Comparison of ENCODE assay signal across 8 cellular contexts in the genomic region with DNA sequence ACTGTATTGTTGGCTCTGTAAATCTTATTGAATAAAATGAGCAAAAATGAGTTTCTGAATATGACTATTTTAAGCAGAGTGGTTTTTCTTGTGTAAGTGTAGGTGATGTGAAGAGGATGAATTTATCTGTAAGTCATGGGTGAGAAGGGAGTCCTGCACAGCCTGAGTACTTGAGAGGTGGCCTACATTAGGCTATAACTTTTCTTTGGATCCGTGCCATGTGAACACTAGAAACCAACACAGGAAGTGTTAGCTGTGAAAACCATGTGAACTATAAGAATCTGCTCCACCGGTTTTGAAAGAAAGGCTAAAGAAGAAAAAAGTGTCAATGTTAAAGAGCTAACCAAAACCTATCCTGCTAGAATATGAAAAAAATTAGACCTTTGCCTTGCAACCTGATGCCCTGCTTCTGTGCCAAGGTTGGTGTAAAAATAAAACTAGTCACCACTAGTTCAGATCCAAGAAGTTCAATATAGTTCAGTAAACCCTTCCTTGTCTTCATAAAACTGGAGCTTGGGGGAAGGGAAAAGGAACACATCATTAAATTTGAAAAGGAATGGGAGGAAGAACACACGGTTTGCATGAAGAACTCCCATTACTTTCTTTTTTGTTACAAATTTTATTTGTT. TPM values are rescaled to one million over a fixed set of nuclear protein-coding genes. Genes with fewer than 3 reads are reported as not detected.
DNase-seq lines count a peak whose midpoint lies in the region; ATAC-seq lines count a peak whose summit lies in the region.

No MANE protein-coding gene starts in this region.

- no peaks in the 10 kb centered on the region for H3K36me3 Mint-ChIP-seq in activated CD8-positive, alpha-beta T cell treated with anti-CD3 and anti-CD28 coated beads, Interleukin-2, amount 10 ng/mL, durations not matched to agents 7 days and 5 days (ENCODE audit: low read depth)
- H3K36me3 Mint-ChIP-seq in natural killer cell treated with Interleukin-12 subunit alpha and Interleukin-12 subunit beta and Interleukin-15 and Interleukin-18, amount 100 ng/mL, for 72 hours = no peaks in the 10 kb centered on the region

- H3K9me3 Mint-ChIP-seq in activated CD8-positive, alpha-beta T cell treated with anti-CD3 and anti-CD28 coated beads, Interleukin-2, amount 10 ng/mL, durations not matched to agents 7 days and 5 days (ENCODE audit: insufficient read depth) = peaks cover 2% of the 10 kb centered on the region
- H3K9me3 Mint-ChIP-seq in natural killer cell treated with Interleukin-12 subunit alpha and Interleukin-12 subunit beta and Interleukin-15 and Interleukin-18, amount 100 ng/mL, for 72 hours = peaks cover 3% of the 10 kb centered on the region

- DNase-seq in NCI-H1105 treated with DMSO at 0.1 percent for 48 hours (lab: John Stamatoyannopoulos, UW) = peak; percentile 7
- no peak for DNase-seq in NCI-H1105 (lab: John Stamatoyannopoulos, UW)
- DNase-seq in activated CD8-positive, alpha-beta T cell treated with anti-CD3 and anti-CD28 coated beads, Interleukin-2, amount 10 ng/mL, durations not matched to agents 7 days and 5 days = no peak
- DNase-seq in natural killer cell treated with Interleukin-12 subunit alpha and Interleukin-12 subunit beta and Interleukin-15 and Interleukin-18, amount 100 ng/mL, for 72 hours (ENCODE audit: low spot score) = no peak
- no peak for DNase-seq in GOT3 (lab: John Stamatoyannopoulos, UW)

- ATAC-seq in HG02981 (IDR thresholded peaks at IDR 0.05; ENCODE audit: unreplicated experiment) (peak; percentile 49), HG02678 (IDR thresholded peaks at IDR 0.05; ENCODE audit: unreplicated experiment) (no peak), GM18873 (IDR thresholded peaks at IDR 0.05; ENCODE audit: low FRiP score, unreplicated experiment) (no peak)
- ATAC-seq in activated CD8-positive, alpha-beta T cell treated with anti-CD3 and anti-CD28 coated beads, Interleukin-2, amount 10 ng/mL, durations not matched to agents 7 days and 5 days = peak; percentile 35
- peak; percentile 63 to 80 for ATAC-seq in natural killer cell treated with Interleukin-12 subunit alpha and Interleukin-12 subunit beta and Interleukin-15 and Interleukin-18, amount 100 ng/mL, for 72 hours

- H3K27me3 Mint-ChIP-seq in activated CD8-positive, alpha-beta T cell treated with anti-CD3 and anti-CD28 coated beads, Interleukin-2, amount 10 ng/mL, durations not matched to agents 7 days and 5 days (ENCODE audit: low read depth) = peaks cover 2% of the 10 kb centered on the region
- H3K27me3 Mint-ChIP-seq in natural killer cell treated with Interleukin-12 subunit alpha and Interleukin-12 subunit beta and Interleukin-15 and Interleukin-18, amount 100 ng/mL, for 72 hours = no peaks in the 10 kb centered on the region

- POLR2A ChIA-PET in activated CD8-positive, alpha-beta T cell treated with anti-CD3 and anti-CD28 coated beads, Interleukin-2, amount 10 ng/mL, durations not matched to agents 7 days and 5 days (lab: Charles Lee) = no interaction called here

- no peak overlapping the region for H3K4me3 Mint-ChIP-seq in activated CD8-positive, alpha-beta T cell treated with anti-CD3 and anti-CD28 coated beads, Interleukin-2, amount 10 ng/mL, durations not matched to agents 7 days and 5 days
- peak overlapping the region; percentile 56 for H3K4me3 Mint-ChIP-seq in natural killer cell treated with Interleukin-12 subunit alpha and Interleukin-12 subunit beta and Interleukin-15 and Interleukin-18, amount 100 ng/mL, for 72 hours

- peaks cover 43% of the 10 kb centered on the region for H3K4me1 Mint-ChIP-seq in activated CD8-positive, alpha-beta T cell treated with anti-CD3 and anti-CD28 coated beads, Interleukin-2, amount 10 ng/mL, durations not matched to agents 7 days and 5 days (ENCODE audit: low read depth)
- H3K4me1 Mint-ChIP-seq in natural killer cell treated with Interleukin-12 subunit alpha and Interleukin-12 subunit beta and Interleukin-15 and Interleukin-18, amount 100 ng/mL, for 72 hours (ENCODE audit: low read depth in 2 of 2) = peaks cover 62 to 68% of the 10 kb centered on the region in 2 donors

- CTCF ChIA-PET in activated CD8-positive, alpha-beta T cell treated with anti-CD3 and anti-CD28 coated beads, Interleukin-2, amount 10 ng/mL, durations not matched to agents 7 days and 5 days (lab: Charles Lee) = interaction anchor here (0.8 kb wide), 1 partner anchor 85 kb away, joined by 3 read pairs; no protein-coding TSS in a partner anchor

- no peak overlapping the region for H3K27ac Mint-ChIP-seq in activated CD8-positive, alpha-beta T cell treated with anti-CD3 and anti-CD28 coated beads, Interleukin-2, amount 10 ng/mL, durations not matched to agents 7 days and 5 days
- peak overlapping the region; percentile 64 to 84 for H3K27ac Mint-ChIP-seq in natural killer cell treated with Interleukin-12 subunit alpha and Interleukin-12 subunit beta and Interleukin-15 and Interleukin-18, amount 100 ng/mL, for 72 hours

RNA-seq across cellular contexts. Expression of a gene that starts 21.3 kb away (rescaled TPM):
- 1 to 10 TPM in 1 of 2 experiments, under 1 TPM in 1; 0.63 to 1.5 TPM for total RNA-seq in activated CD8-positive, alpha-beta T cell treated with anti-CD3 and anti-CD28 coated beads, Interleukin-2, amount 10 ng/mL, durations not matched to agents 7 days and 5 days
- total RNA-seq in natural killer cell treated with Interleukin-12 subunit alpha and Interleukin-12 subunit beta and Interleukin-15 and Interleukin-18, amount 100 ng/mL, for 72 hours = 10 to 100 TPM; 12.3 to 13.4 TPM

Comparison
In these comparisons a context has a peak if more than half of its experiments do, and no peak if none do; other contexts are left out.
1. ATAC-seq: peak in HG02981 (single experiment), activated CD8-positive, alpha-beta T cell treated with anti-CD3 and anti-CD28 coated beads, Interleukin-2, amount 10 ng/mL, durations not matched to agents 7 days and 5 days (single experiment) and natural killer cell treated with Interleukin-12 subunit alpha and Interleukin-12 subunit beta and Interleukin-15 and Interleukin-18, amount 100 ng/mL, for 72 hours (2 of 2); none in HG02678 (single experiment) and GM18873 (single experiment).
2. RNA of a gene that starts 21.3 kb away (total RNA-seq): 12.3 to 13.4 TPM in natural killer cell treated with Interleukin-12 subunit alpha and Interleukin-12 subunit beta and Interleukin-15 and Interleukin-18, amount 100 ng/mL, for 72 hours; 0.63 to 1.5 TPM in activated CD8-positive, alpha-beta T cell treated with anti-CD3 and anti-CD28 coated beads, Interleukin-2, amount 10 ng/mL, durations not matched to agents 7 days and 5 days; every median in the first group is over 4 times any median in the second.